25 cellular contexts compared by ENCODE assay signal in genomic region chr15:70829366-70830166, GRCh38. TPM values are rescaled to one million over a fixed set of nuclear protein-coding genes. Genes with fewer than 3 reads are reported as not detected.
DNase-seq lines count a peak whose midpoint lies in the region; ATAC-seq lines count a peak whose summit lies in the region.
"Had no signal": no experiment of that assay in that cellular context is flagged by ENCODE, and none has a peak within 500 bp of the region (broad histone marks: within the 10 kb centered on the region; RNA-seq: fewer than 3 reads in every experiment).

No MANE protein-coding gene starts in this region.

- DNase-seq in stimulated activated naive CD8-positive, alpha-beta T cell treated with anti-CD3 and anti-CD28 coated beads, Interleukin-15, Interleukin-2, amounts not matched to agents 100 U/mL and 50 U/mL, for 24 hours: no peak
- no peak for DNase-seq in stimulated activated naive CD8-positive, alpha-beta T cell treated with anti-CD3 and anti-CD28 coated beads, Interleukin-15, amount 100 ng/mL, for 72 hours
- peak; percentile 66 for DNase-seq in cerebellum (ENCODE audit: low spot score)
- DNase-seq in left lobe of liver (ENCODE audit: low spot score): peak; percentile 42
- no peak for DNase-seq in NCI-H345 treated with DMSO at 0.1 percent for 48 hours (lab: John Stamatoyannopoulos, UW; ENCODE audit: unreplicated experiment)
- no peak for DNase-seq in D341Med (ENCODE audit: low spot score)
- DNase-seq: activated CD4-positive, alpha-beta T cell treated with anti-CD3 and anti-CD28 coated beads for 36 hours; activated gamma-delta T cell; activated naive CD8-positive, alpha-beta T cell treated with anti-CD3 and anti-CD28 coated beads, Interleukin-2, amount 10 ng/mL, durations not matched to agents 7 days and 5 days; activated T-cell treated with anti-CD3 and anti-CD28 coated beads, Interleukin-2, amount 50 U/mL, for 24 hours; DMS79 treated with DMSO at 0.1 percent for 48 hours; effector memory CD8-positive, alpha-beta T cell; KG1; left colon; mesendoderm; MM.1S; NCI-H1436; NCI-H2107; NCI-H446; NCI-H774; T-helper 17 cell; trophoblast cell had no signal

- peaks cover 9% of the 10 kb centered on the region for H3K27me3 Mint-ChIP-seq in stimulated activated naive CD8-positive, alpha-beta T cell treated with anti-CD3 and anti-CD28 coated beads, Interleukin-15, amount 100 ng/mL, for 72 hours
- H3K27me3 Mint-ChIP-seq: progenitor cell of endocrine pancreas had no signal

- H3K4me1 Mint-ChIP-seq in stimulated activated naive CD8-positive, alpha-beta T cell treated with anti-CD3 and anti-CD28 coated beads, Interleukin-15, amount 100 ng/mL, for 72 hours: no peaks in the 10 kb centered on the region
- H3K4me1 Mint-ChIP-seq: activated CD4-positive, alpha-beta T cell treated with anti-CD3 and anti-CD28 coated beads for 36 hours had no signal

- no peaks in the 10 kb centered on the region for H3K9me3 Mint-ChIP-seq in stimulated activated naive CD8-positive, alpha-beta T cell treated with anti-CD3 and anti-CD28 coated beads, Interleukin-15, amount 100 ng/mL, for 72 hours
- H3K9me3 Mint-ChIP-seq: activated naive CD8-positive, alpha-beta T cell treated with anti-CD3 and anti-CD28 coated beads, Interleukin-2, amount 10 ng/mL, durations not matched to agents 7 days and 5 days; activated T-cell treated with anti-CD3 and anti-CD28 coated beads, Interleukin-2, amount 50 U/mL, for 24 hours; effector memory CD8-positive, alpha-beta T cell had no signal

- peak; percentile 35 for ATAC-seq in stimulated activated naive CD8-positive, alpha-beta T cell treated with anti-CD3 and anti-CD28 coated beads, Interleukin-15, Interleukin-2, amounts not matched to agents 100 U/mL and 50 U/mL, for 24 hours
- no peak for ATAC-seq in stimulated activated naive CD8-positive, alpha-beta T cell treated with anti-CD3 and anti-CD28 coated beads, Interleukin-15, amount 100 ng/mL, for 72 hours
- no peak for ATAC-seq in left lobe of liver
- no peak for ATAC-seq in GM18520 (IDR thresholded peaks at IDR 0.05; ENCODE audit: unreplicated experiment)
- ATAC-seq in GM21528 (IDR thresholded peaks at IDR 0.05; ENCODE audit: low FRiP score, unreplicated experiment): no peak
- ATAC-seq: activated CD4-positive, alpha-beta T cell treated with anti-CD3 and anti-CD28 coated beads for 36 hours; effector memory CD8-positive, alpha-beta T cell; left colon; T-helper 17 cell had no signal

- H3K4me3 Mint-ChIP-seq in stimulated activated naive CD8-positive, alpha-beta T cell treated with anti-CD3 and anti-CD28 coated beads, Interleukin-15, amount 100 ng/mL, for 72 hours: no peak overlapping the region
- H3K4me3 Mint-ChIP-seq: activated CD4-positive, alpha-beta T cell treated with anti-CD3 and anti-CD28 coated beads for 36 hours; activated naive CD8-positive, alpha-beta T cell treated with anti-CD3 and anti-CD28 coated beads, Interleukin-2, amount 10 ng/mL, durations not matched to agents 7 days and 5 days; activated T-cell treated with anti-CD3 and anti-CD28 coated beads, Interleukin-2, amount 50 U/mL, for 24 hours; effector memory CD8-positive, alpha-beta T cell; T-helper 17 cell had no signal

- peak overlapping the region in 1 of 2 donors; percentile 91 for H3K27ac Mint-ChIP-seq in stimulated activated naive CD8-positive, alpha-beta T cell treated with anti-CD3 and anti-CD28 coated beads, Interleukin-15, amount 100 ng/mL, for 72 hours
- H3K27ac Mint-ChIP-seq: activated CD4-positive, alpha-beta T cell treated with anti-CD3 and anti-CD28 coated beads for 36 hours; activated naive CD8-positive, alpha-beta T cell treated with anti-CD3 and anti-CD28 coated beads, Interleukin-2, amount 10 ng/mL, durations not matched to agents 7 days and 5 days; activated T-cell treated with anti-CD3 and anti-CD28 coated beads, Interleukin-2, amount 50 U/mL, for 24 hours; effector memory CD8-positive, alpha-beta T cell; progenitor cell of endocrine pancreas; T-helper 17 cell had no signal

RNA-seq across cellular contexts. Expression of gene LARP6, which starts 24.4 kb away (rescaled TPM):
- total RNA-seq in cerebellum (5.1 TPM), left lobe of liver (1.9 TPM)
- total RNA-seq: activated naive CD8-positive, alpha-beta T cell treated with anti-CD3 and anti-CD28 coated beads, Interleukin-2, amount 10 ng/mL, durations not matched to agents 7 days and 5 days had no signal

Comparison
In these comparisons a context has a peak if more than half of its experiments do, and no peak if none do; other contexts are left out.
1. DNase-seq: peak in cerebellum (single experiment) and left lobe of liver (single experiment); none in stimulated activated naive CD8-positive, alpha-beta T cell treated with anti-CD3 and anti-CD28 coated beads, Interleukin-15, Interleukin-2, amounts not matched to agents 100 U/mL and 50 U/mL, for 24 hours (single experiment), stimulated activated naive CD8-positive, alpha-beta T cell treated with anti-CD3 and anti-CD28 coated beads, Interleukin-15, amount 100 ng/mL, for 72 hours (0 of 2), NCI-H345 treated with DMSO at 0.1 percent for 48 hours (single experiment) and D341Med (single experiment).